17 cellular contexts compared by ENCODE assay signal in genomic region chr22:24144056-24144455, GRCh38. TPM values are rescaled to one million over a fixed set of nuclear protein-coding genes. Genes with fewer than 3 reads are reported as not detected.
DNase-seq lines count a peak whose midpoint lies in the region; ATAC-seq and TF ChIP-seq lines count a peak whose summit lies in the region.
"Had no signal": no experiment of that assay in that cellular context is flagged by ENCODE, and none has a peak within 500 bp of the region (broad histone marks: within the 10 kb centered on the region; RNA-seq: fewer than 3 reads in every experiment).

No MANE protein-coding gene starts in this region.

- no peak overlapping the region for H3K18ac ChIP-seq in IMR-90 (ENCODE audit: low read depth, low read length)

- H4K91ac ChIP-seq in IMR-90 (ENCODE audit: insufficient read depth, low read depth, low read length), result 0 out of 2 replicates have a peak overlapping the region, but pooled peaks have one; percentile 45

- no peak overlapping the region for H3K9ac ChIP-seq in IMR-90 (ENCODE audit: low read depth, low read length)

- H3K27ac Mint-ChIP-seq in CD4-positive, CD25-positive, alpha-beta regulatory T cell, result peak overlapping the region; percentile 91 to 96 (median 92)
- H3K27ac Mint-ChIP-seq in stimulated activated effector memory CD8-positive, alpha-beta T cell treated with anti-CD3 and anti-CD28 coated beads, Interleukin-12 subunit alpha, Interleukin-12 subunit beta, amount 100 ng/mL, for 72 hours, result peak overlapping the region; percentile 50

- no peak overlapping the region; a peak in 1 of 4 replicates for H4K8ac ChIP-seq in IMR-90 (ENCODE audit: low read depth in 2 of 2, low read length in 2 of 2)

- H3K23ac ChIP-seq in IMR-90 (ENCODE audit: low read depth, low read length), result peak overlapping the region; percentile 15; the same call in 1 of the 2 replicates

- H3K4me1 ChIP-seq in CD4-positive, CD25-positive, alpha-beta regulatory T cell (ENCODE audit: control insufficient read depth, insufficient read depth, low read length, poor library complexity, severe bottlenecking), result peaks cover 66% of the 10 kb centered on the region
- H3K4me1 ChIP-seq in IMR-90 (ENCODE audit: control insufficient read depth, insufficient read depth, low read length), result peaks cover 52% of the 10 kb centered on the region

- H3K9me3 ChIP-seq in CD4-positive, CD25-positive, alpha-beta regulatory T cell (ENCODE audit: control insufficient read depth in 2 of 2, low read length in 2 of 2), result no peaks in the 10 kb centered on the region
- H3K9me3 ChIP-seq in IMR-90 (ENCODE audit: control insufficient read depth, insufficient read depth, low read length), result no peaks in the 10 kb centered on the region
- H3K9me3 ChIP-seq: mucosa of descending colon had no signal

- no peaks in the 10 kb centered on the region for H3K36me3 ChIP-seq in CD4-positive, CD25-positive, alpha-beta regulatory T cell (ENCODE audit: control insufficient read depth, insufficient read depth, low read length)
- peaks cover 2% of the 10 kb centered on the region for H3K36me3 ChIP-seq in IMR-90 (ENCODE audit: control insufficient read depth, insufficient read depth, low read length)

- no peak for TF ChIP-seq RAD21 in IMR-90 (IDR thresholded peaks at IDR 0.05; ENCODE audit: low read length)

- no peak overlapping the region for H3K4me3 ChIP-seq in CD4-positive, CD25-positive, alpha-beta regulatory T cell (ENCODE audit: low read depth, low read length)
- H3K4me3 ChIP-seq in IMR-90 (ENCODE audit: insufficient read depth, low read depth, low read length), result no peak overlapping the region
- no peak overlapping the region for H3K4me3 ChIP-seq in dorsolateral prefrontal cortex
- H3K4me3 ChIP-seq: mucosa of descending colon had no signal

- CTCF ChIA-PET in IMR-90 (lab: Yijun Ruan, JAX), result no interaction called here

- in situ Hi-C loops in IMR-90 (cut with MboI; ENCODE audit: low sequenced_read_pairs), result no loop called here

- H3K4me2 ChIP-seq in IMR-90 (ENCODE audit: low read depth, low read length), result no peak overlapping the region

- H3K27ac ChIP-seq in CD4-positive, CD25-positive, alpha-beta regulatory T cell (ENCODE audit: insufficient read depth, low read length, poor library complexity, severe bottlenecking), result peak overlapping the region; percentile 16
- no peak overlapping the region for H3K27ac ChIP-seq in IMR-90 (ENCODE audit: insufficient read depth, low read length)
- H3K27ac ChIP-seq in dorsolateral prefrontal cortex, result peak overlapping the region in 42 of 59 donors; percentile 2 to 98 (median 84)

- H3K27me3 ChIP-seq in CD4-positive, CD25-positive, alpha-beta regulatory T cell (ENCODE audit: control insufficient read depth, insufficient read depth, low read length), result no peaks in the 10 kb centered on the region
- no peaks in the 10 kb centered on the region for H3K27me3 ChIP-seq in IMR-90 (ENCODE audit: control insufficient read depth, insufficient read depth, low read length)
- H3K27me3 ChIP-seq in dorsolateral prefrontal cortex, result no peaks in the 10 kb centered on the region

- BruUV-seq in IMR-90 (replicated peaks; lab: Mats Ljungman, UMichigan), result no TSS peak

- H3K36me3 Mint-ChIP-seq in CD4-positive, CD25-positive, alpha-beta regulatory T cell, result no peaks in the 10 kb centered on the region
- H3K36me3 Mint-ChIP-seq in stimulated activated effector memory CD8-positive, alpha-beta T cell treated with anti-CD3 and anti-CD28 coated beads, Interleukin-12 subunit alpha, Interleukin-12 subunit beta, amount 100 ng/mL, for 72 hours, result no peaks in the 10 kb centered on the region

- peak overlapping the region; percentile 98 for H2AK5ac ChIP-seq in IMR-90 (ENCODE audit: low read depth, low read length)

- H3K56ac ChIP-seq in IMR-90 (ENCODE audit: extremely low read depth, insufficient read depth, low read length), result no peak overlapping the region

- H3K9me1 ChIP-seq in IMR-90 (ENCODE audit: insufficient read depth, low read length), result peaks cover 66% of the 10 kb centered on the region

- H2AFZ ChIP-seq in IMR-90 (replicated peaks; ENCODE audit: low read length, poor library complexity), result no peak overlapping the region

- peak overlapping the region; percentile 86; the same call in 1 of the 2 replicates for H2BK120ac ChIP-seq in IMR-90 (ENCODE audit: low read depth, low read length)

- H3K4me3 Mint-ChIP-seq in CD4-positive, CD25-positive, alpha-beta regulatory T cell, result peak overlapping the region in 1 of 4 donors; percentile 7
- H3K4me3 Mint-ChIP-seq in stimulated activated effector memory CD8-positive, alpha-beta T cell treated with anti-CD3 and anti-CD28 coated beads, Interleukin-12 subunit alpha, Interleukin-12 subunit beta, amount 100 ng/mL, for 72 hours, result no peak overlapping the region
- H3K4me3 Mint-ChIP-seq: activated B cell treated with CpG ODN at 0.5 μM for 24 hours; activated CD8-positive, alpha-beta memory T cell treated with anti-CD3 and anti-CD28 coated beads, Interleukin-2, amount 10 ng/mL, durations not matched to agents 7 days and 5 days; brain had no signal

- H3K9me3 Mint-ChIP-seq in CD4-positive, CD25-positive, alpha-beta regulatory T cell, result no peaks in the 10 kb centered on the region
- H3K9me3 Mint-ChIP-seq in stimulated activated effector memory CD8-positive, alpha-beta T cell treated with anti-CD3 and anti-CD28 coated beads, Interleukin-12 subunit alpha, Interleukin-12 subunit beta, amount 100 ng/mL, for 72 hours, result no peaks in the 10 kb centered on the region
- H3K9me3 Mint-ChIP-seq: activated B cell treated with CpG ODN at 0.5 μM for 24 hours, brain had no signal

- intact Hi-C loops in IMR-90 (cut with micrococcal nuclease), result no loop called here
- intact Hi-C loops in dorsolateral prefrontal cortex (cut with DNase I), result no loop called here

- no peak for DNase-seq in CD4-positive, CD25-positive, alpha-beta regulatory T cell
- DNase-seq in IMR-90 (no peak), dorsolateral prefrontal cortex (no peak), HuH-7.5 (ENCODE audit: low spot score) (no peak), activated gamma-delta T cell treated with Interleukin-2 at 50 U/mL for 16 hours (no peak)
- no peak for DNase-seq in stimulated activated effector memory CD8-positive, alpha-beta T cell treated with anti-CD3 and anti-CD28 coated beads, Interleukin-12 subunit alpha, Interleukin-12 subunit beta, amount 100 ng/mL, for 72 hours (ENCODE audit: low spot score in 2 of 2)
- no peak for DNase-seq in activated effector memory CD4-positive, alpha-beta T cell treated with Interleukin-2 at 50 U/mL for 16 hours
- DNase-seq: activated B cell treated with CpG ODN at 0.5 μM for 24 hours; activated CD8-positive, alpha-beta memory T cell treated with anti-CD3 and anti-CD28 coated beads, Interleukin-2, amount 10 ng/mL, durations not matched to agents 7 days and 5 days; DMS53; effector memory CD4-positive, alpha-beta T cell; mucosa of descending colon; NCI-H1694 treated with DMSO at 0.1 percent for 48 hours; NCI-H345; small intestine; stimulated activated naive CD4-positive, alpha-beta T cell treated with Interleukin-2 at 50 U/mL for 16 hours had no signal

- no CpG with 5 or more reads among the region's 1 CpG for WGBS in IMR-90 (ENCODE audit: extremely low coverage in 2 of 2, insufficient read length in 1 of 2), 2 experiments

- peaks cover 25% of the 10 kb centered on the region for H4K20me1 ChIP-seq in IMR-90 (ENCODE audit: insufficient read depth, low read length)

- peak overlapping the region; percentile 77 for H3K14ac ChIP-seq in IMR-90 (replicated peaks; ENCODE audit: low read depth, low read length)

- peak overlapping the region; percentile 80 for H3K4ac ChIP-seq in IMR-90 (ENCODE audit: low read depth, low read length)

- H2BK5ac ChIP-seq in IMR-90 (ENCODE audit: low read depth, low read length, poor library complexity, severe bottlenecking), result no peak overlapping the region

- peak overlapping the region; percentile 58; the same call in 1 of the 3 replicates for H2BK15ac ChIP-seq in IMR-90 (ENCODE audit: low read depth, low read length)

- peaks cover 19 to 70% of the 10 kb centered on the region in 2 experiments; a peak in 3 of 4 replicates for H3K79me1 ChIP-seq in IMR-90 (ENCODE audit: low read depth in 1 of 2, low read length in 2 of 2)

- no peak overlapping the region for H4K5ac ChIP-seq in IMR-90 (ENCODE audit: low read depth, low read length)

- ATAC-seq in CD4-positive, CD25-positive, alpha-beta regulatory T cell (ENCODE audit: low read depth in 2 of 2), result no peak
- no peak for ATAC-seq in IMR-90 (ENCODE audit: low read depth)
- ATAC-seq in stimulated activated effector memory CD8-positive, alpha-beta T cell treated with anti-CD3 and anti-CD28 coated beads, Interleukin-12 subunit alpha, Interleukin-12 subunit beta, amount 100 ng/mL, for 72 hours, result no peak
- ATAC-seq: activated CD8-positive, alpha-beta memory T cell treated with anti-CD3 and anti-CD28 coated beads, Interleukin-2, amount 10 ng/mL, durations not matched to agents 7 days and 5 days; mucosa of descending colon had no signal

- peak overlapping the region; percentile 2; the same call in 1 of the 2 replicates for H2BK20ac ChIP-seq in IMR-90 (ENCODE audit: low read depth, low read length)

- TF ChIP-seq CTCF in IMR-90 (conservative IDR thresholded peaks at IDR 0.05; ENCODE audit: low read depth, low read length) (no peak), dorsolateral prefrontal cortex (IDR thresholded peaks at IDR 0.05 in 54 of 56, conservative IDR thresholded peaks at IDR 0.05 in 2 of 56; ENCODE audit: low read depth in 1 of 56, partially characterized antibody in 56 of 56) (no peak)

- no peak overlapping the region for H2AK9ac ChIP-seq in IMR-90 (replicated peaks; ENCODE audit: low read depth, low read length, poor library complexity)

- peaks cover 15 to 93% (median 49%) of the 10 kb centered on the region in 4 donors for H3K4me1 Mint-ChIP-seq in CD4-positive, CD25-positive, alpha-beta regulatory T cell
- peaks cover 69% of the 10 kb centered on the region for H3K4me1 Mint-ChIP-seq in stimulated activated effector memory CD8-positive, alpha-beta T cell treated with anti-CD3 and anti-CD28 coated beads, Interleukin-12 subunit alpha, Interleukin-12 subunit beta, amount 100 ng/mL, for 72 hours

- dilution Hi-C loops in IMR-90 (cut with HindIII; ENCODE audit: low sequenced_read_pairs, unreplicated experiment), result no loop called here

- no peaks in the 10 kb centered on the region for H3K27me3 Mint-ChIP-seq in CD4-positive, CD25-positive, alpha-beta regulatory T cell
- H3K27me3 Mint-ChIP-seq: activated B cell treated with CpG ODN at 0.5 μM for 24 hours; activated CD8-positive, alpha-beta memory T cell treated with anti-CD3 and anti-CD28 coated beads, Interleukin-2, amount 10 ng/mL, durations not matched to agents 7 days and 5 days; brain had no signal

- POLR2A ChIA-PET in IMR-90 (lab: Charles Lee; ENCODE audit: unreplicated experiment), result no interaction called here

- TF ChIP-seq POLR2A in IMR-90 (IDR thresholded peaks at IDR 0.05; ENCODE audit: low read depth, low read length), result no peak

RNA-seq across cellular contexts. Expression of gene SUSD2, which starts 37.2 kb away (rescaled TPM):
- 0.81 TPM for total RNA-seq in CD4-positive, CD25-positive, alpha-beta regulatory T cell
- under 1 TPM in 1 of 4 donors, not detected in 3; 0.06 TPM for polyA plus RNA-seq in CD4-positive, CD25-positive, alpha-beta regulatory T cell
- 0.18 and 0.28 TPM in 2 replicates for total RNA-seq in IMR-90 (2012; rRNA removed)
- polyA plus RNA-seq in IMR-90 (2012; rRNA removed), result 1.6 and 2.4 TPM in 2 replicates
- 1.1 and 1.9 TPM in 2 replicates for polyA plus RNA-seq in IMR-90 (2012; cell fraction: cytosol; rRNA removed)
- polyA plus RNA-seq in IMR-90 (2012; cell fraction: nucleus; rRNA removed; ENCODE audit: low replicate concordance), result 1.9 and 4.1 TPM in 2 replicates
- 10 to 100 TPM in 2 of 120 experiments, 1 to 10 TPM in 96, under 1 TPM in 22; 0.41 to 16.9 (median 1.5) TPM for total RNA-seq in dorsolateral prefrontal cortex
